ENCODE assay signal across 15 cellular contexts in genomic region chr2:62435720-62436119, GRCh38.
DNase-seq lines count a peak whose midpoint lies in the region; ATAC-seq and TF ChIP-seq lines count a peak whose summit lies in the region.
"Had no signal": no experiment of that assay in that cellular context is flagged by ENCODE, and none has a peak within 500 bp of the region (broad histone marks: within the 10 kb centered on the region; RNA-seq: fewer than 3 reads in every experiment).

No MANE protein-coding gene starts in this region.

- CTCF ChIA-PET in activated naive CD4-positive, alpha-beta T cell treated with anti-CD3 and anti-CD28 coated beads, Interleukin-2, amount 10 ng/mL, durations not matched to agents 7 days and 5 days (lab: Charles Lee), result no interaction called here

- H3K4me2 ChIP-seq in OCI-LY1 (ENCODE audit: low read length), result peak overlapping the region; percentile 6; the same call in 1 of the 2 replicates

- no peak overlapping the region for H3K4me3 ChIP-seq in OCI-LY1 (ENCODE audit: low read depth, low read length, poor library complexity, severe bottlenecking)
- H3K4me3 ChIP-seq: left lung had no signal

- no peaks in the 10 kb centered on the region for H3F3A ChIP-seq in OCI-LY1 (ENCODE audit: insufficient read depth, low read length)

- no peak overlapping the region for H3K4me3 Mint-ChIP-seq in activated naive CD4-positive, alpha-beta T cell treated with anti-CD3 and anti-CD28 coated beads, Interleukin-2, amount 10 ng/mL, durations not matched to agents 7 days and 5 days
- no peak overlapping the region for H3K4me3 Mint-ChIP-seq in immature natural killer cell
- H3K4me3 Mint-ChIP-seq: activated CD8-positive, alpha-beta T cell treated with anti-CD3 and anti-CD28 coated beads for 36 hours; CD4-positive, CD25-positive, alpha-beta regulatory T cell; stimulated activated naive CD8-positive, alpha-beta T cell treated with anti-CD3 and anti-CD28 coated beads, Interleukin-15, Interleukin-2, amounts not matched to agents 100 ng/mL and 50 ng/mL, for 24 hours; T-cell had no signal

- H3K79me2 ChIP-seq in OCI-LY1 (ENCODE audit: insufficient read depth, low read length), result no peaks in the 10 kb centered on the region

- TF ChIP-seq CTCF in OCI-LY1 (IDR thresholded peaks at IDR 0.05; ENCODE audit: low read length), result no peak

- H3K4me1 Mint-ChIP-seq in activated naive CD4-positive, alpha-beta T cell treated with anti-CD3 and anti-CD28 coated beads, Interleukin-2, amount 10 ng/mL, durations not matched to agents 7 days and 5 days, result no peaks in the 10 kb centered on the region
- H3K4me1 Mint-ChIP-seq in immature natural killer cell, result no peaks in the 10 kb centered on the region
- H3K4me1 Mint-ChIP-seq: CD4-positive, CD25-positive, alpha-beta regulatory T cell; T-cell had no signal

- H3K27ac ChIP-seq in OCI-LY1 (ENCODE audit: low read depth, low read length, poor library complexity, severe bottlenecking), result no peak overlapping the region
- H3K27ac ChIP-seq: left lung had no signal

- no peaks in the 10 kb centered on the region for H3K9me2 ChIP-seq in OCI-LY1 (ENCODE audit: low read depth, low read length)

- no peak overlapping the region for H3K9ac ChIP-seq in OCI-LY1 (ENCODE audit: low read length)

- no peak overlapping the region for H3K27ac Mint-ChIP-seq in activated naive CD4-positive, alpha-beta T cell treated with anti-CD3 and anti-CD28 coated beads, Interleukin-2, amount 10 ng/mL, durations not matched to agents 7 days and 5 days
- H3K27ac Mint-ChIP-seq in immature natural killer cell, result no peak overlapping the region
- H3K27ac Mint-ChIP-seq: activated CD8-positive, alpha-beta T cell treated with anti-CD3 and anti-CD28 coated beads for 36 hours; CD4-positive, CD25-positive, alpha-beta regulatory T cell; stimulated activated naive CD8-positive, alpha-beta T cell treated with anti-CD3 and anti-CD28 coated beads, Interleukin-15, Interleukin-2, amounts not matched to agents 100 ng/mL and 50 ng/mL, for 24 hours; T-cell had no signal

- H3K4me1 ChIP-seq in OCI-LY1 (ENCODE audit: insufficient read depth, low read length, severe bottlenecking), result peaks cover 12% of the 10 kb centered on the region
- H3K4me1 ChIP-seq: left lung had no signal

- ATAC-seq in GM18520 (IDR thresholded peaks at IDR 0.05; ENCODE audit: unreplicated experiment), result peak; percentile 68
- ATAC-seq in GM21381 (IDR thresholded peaks at IDR 0.05; ENCODE audit: unreplicated experiment), result peak; percentile 74
- peak; percentile 87 for ATAC-seq in HG03025 (IDR thresholded peaks at IDR 0.05; ENCODE audit: low FRiP score, unreplicated experiment)
- ATAC-seq: activated CD8-positive, alpha-beta T cell treated with anti-CD3 and anti-CD28 coated beads for 36 hours; left lung; T-cell had no signal

- no peaks in the 10 kb centered on the region for H3K9me3 Mint-ChIP-seq in activated naive CD4-positive, alpha-beta T cell treated with anti-CD3 and anti-CD28 coated beads, Interleukin-2, amount 10 ng/mL, durations not matched to agents 7 days and 5 days
- H3K9me3 Mint-ChIP-seq in immature natural killer cell, result no peaks in the 10 kb centered on the region
- H3K9me3 Mint-ChIP-seq: activated CD8-positive, alpha-beta T cell treated with anti-CD3 and anti-CD28 coated beads for 36 hours; CD4-positive, CD25-positive, alpha-beta regulatory T cell; stimulated activated naive CD8-positive, alpha-beta T cell treated with anti-CD3 and anti-CD28 coated beads, Interleukin-15, Interleukin-2, amounts not matched to agents 100 ng/mL and 50 ng/mL, for 24 hours; T-cell had no signal

- H4K20me1 ChIP-seq in OCI-LY1 (ENCODE audit: insufficient read depth, low read length), result no peaks in the 10 kb centered on the region

- peaks cover 4% of the 10 kb centered on the region for H3K27me3 Mint-ChIP-seq in activated naive CD4-positive, alpha-beta T cell treated with anti-CD3 and anti-CD28 coated beads, Interleukin-2, amount 10 ng/mL, durations not matched to agents 7 days and 5 days
- peaks cover 0 to 6% (median 1%) of the 10 kb centered on the region in 3 donors for H3K27me3 Mint-ChIP-seq in immature natural killer cell (ENCODE audit: low read depth in 3 of 3)
- H3K27me3 Mint-ChIP-seq: activated CD8-positive, alpha-beta T cell treated with anti-CD3 and anti-CD28 coated beads for 36 hours; CD4-positive, CD25-positive, alpha-beta regulatory T cell; stimulated activated naive CD8-positive, alpha-beta T cell treated with anti-CD3 and anti-CD28 coated beads, Interleukin-15, Interleukin-2, amounts not matched to agents 100 ng/mL and 50 ng/mL, for 24 hours had no signal

- no peak overlapping the region for H2AFZ ChIP-seq in OCI-LY1 (ENCODE audit: low read length)

- DNase-seq in activated naive CD4-positive, alpha-beta T cell treated with anti-CD3 and anti-CD28 coated beads, Interleukin-2, amount 10 ng/mL, durations not matched to agents 7 days and 5 days, result no peak
- DNase-seq in HUDEP-2 (lab: John Stamatoyannopoulos, UW; ENCODE audit: unreplicated experiment in 76 of 76) (no peak), immature natural killer cell (no peak)
- DNase-seq in stimulated activated CD4-positive, alpha-beta T cell treated with anti-CD3 and anti-CD28 coated beads, Interleukin-12 subunit alpha, Interleukin-12 subunit beta, amount 100 ng/mL, for 4 hours, result no peak
- DNase-seq: activated CD8-positive, alpha-beta T cell treated with anti-CD3 and anti-CD28 coated beads for 36 hours; CD4-positive, CD25-positive, alpha-beta regulatory T cell; left lung; NCI-H1092 treated with DMSO at 0.1 percent for 48 hours; stimulated activated CD4-positive, alpha-beta T cell treated with anti-CD3 and anti-CD28 coated beads, Interleukin-2, amount 100 ng/mL, for 24 hours; T-cell had no signal

- no peaks in the 10 kb centered on the region for H3K9me3 ChIP-seq in OCI-LY1 (ENCODE audit: low read length)
- H3K9me3 ChIP-seq: left lung had no signal

- peaks cover 10% of the 10 kb centered on the region; the same call in 1 of the 2 replicates for H3K27me3 ChIP-seq in OCI-LY1 (ENCODE audit: insufficient read depth, low read length)
- H3K27me3 ChIP-seq: left lung had no signal

- H3K36me3 Mint-ChIP-seq in activated naive CD4-positive, alpha-beta T cell treated with anti-CD3 and anti-CD28 coated beads, Interleukin-2, amount 10 ng/mL, durations not matched to agents 7 days and 5 days, result no peaks in the 10 kb centered on the region
- H3K36me3 Mint-ChIP-seq in immature natural killer cell, result no peaks in the 10 kb centered on the region
- H3K36me3 Mint-ChIP-seq: CD4-positive, CD25-positive, alpha-beta regulatory T cell; T-cell had no signal

- H3K36me3 ChIP-seq in OCI-LY1 (ENCODE audit: insufficient read depth, low read length), result no peaks in the 10 kb centered on the region; the same call in 1 of the 2 replicates
- H3K36me3 ChIP-seq: left lung had no signal
